Comparison of ENCODE assay signal across 24 cellular contexts in genomic region chr2:29397039-29397438, GRCh38.
"Had no signal": no experiment of that assay in that cellular context is flagged by ENCODE, and none has a peak within 500 bp of the region (broad histone marks: within the 10 kb centered on the region; RNA-seq: fewer than 3 reads in every experiment).

No MANE protein-coding gene starts in this region.

- H3K79me2 ChIP-seq: parathyroid adenoma had no signal

- FAIRE-seq: colon had no signal

- H3K36me3 Mint-ChIP-seq: activated naive CD8-positive, alpha-beta T cell; brain; mesothelial cell of epicardium; natural killer cell treated with Interleukin-12 subunit alpha and Interleukin-12 subunit beta and Interleukin-15 and Interleukin-18, amount 100 ng/mL, for 72 hours had no signal

- H3K4me1 ChIP-seq: foreskin keratinocyte, tibial nerve, uterus had no signal

- H3K27ac ChIP-seq: dorsolateral prefrontal cortex, epithelial cell of prostate, foreskin keratinocyte, neutrophil, parathyroid adenoma, tibial nerve, uterus, WERI-Rb-1 had no signal

- H3K27me3 Mint-ChIP-seq: brain had no signal

- H3K36me3 ChIP-seq: neutrophil, tibial nerve, uterus, WERI-Rb-1 had no signal

- H3K9ac ChIP-seq: parathyroid adenoma had no signal

- DNase-seq: activated CD4-positive, alpha-beta T cell treated with anti-CD3 and anti-CD28 coated beads, Interleukin-2, amount 50 U/mL, for 4 hours; activated gamma-delta T cell treated with Interleukin-2 at 50 U/mL for 16 hours; activated T-cell treated with anti-CD3 and anti-CD28 coated beads for 4 hours; amniotic stem cell; endodermal cell; foreskin keratinocyte; glutamatergic neuron; hippocampal formation; islet precursor cell; stimulated activated naive CD4-positive, alpha-beta T cell treated with Interleukin-2 at 50 U/mL for 16 hours; uterus; WERI-Rb-1 had no signal

- H3K4me1 Mint-ChIP-seq: mesothelial cell of epicardium had no signal

- H3K27ac Mint-ChIP-seq: activated naive CD8-positive, alpha-beta T cell; activated T-helper 1 cell treated with anti-CD3 and anti-CD28 coated beads, Interleukin-12 subunit alpha, Interleukin-12 subunit beta, Interleukin-2, Interleukin-4 antibody, amounts not matched to agents 30 ng/mL and 10 ng/mL and 1 ng/mL, durations not matched to agents 14 hours and 24 hours and 36 hours; endodermal cell; mesothelial cell of epicardium; natural killer cell treated with Interleukin-12 subunit alpha and Interleukin-12 subunit beta and Interleukin-15 and Interleukin-18, amount 100 ng/mL, for 72 hours; T-helper 1 cell treated with Interleukin-12 subunit alpha and Interleukin-12 subunit beta and Interleukin-4 antibody, amounts not matched to agents 30 μg/mL and 1 μg/mL, for 36 hours had no signal

- ATAC-seq: foreskin keratinocyte; natural killer cell treated with Interleukin-12 subunit alpha and Interleukin-12 subunit beta and Interleukin-15 and Interleukin-18, amount 100 ng/mL, for 72 hours had no signal

- H3K9me3 Mint-ChIP-seq: activated T-helper 1 cell treated with anti-CD3 and anti-CD28 coated beads, Interleukin-12 subunit alpha, Interleukin-12 subunit beta, Interleukin-2, Interleukin-4 antibody, amounts not matched to agents 30 ng/mL and 10 ng/mL and 1 ng/mL, durations not matched to agents 14 hours and 24 hours and 36 hours; endodermal cell; mesothelial cell of epicardium; natural killer cell treated with Interleukin-12 subunit alpha and Interleukin-12 subunit beta and Interleukin-15 and Interleukin-18, amount 100 ng/mL, for 72 hours; T-helper 1 cell treated with Interleukin-12 subunit alpha and Interleukin-12 subunit beta and Interleukin-4 antibody, amounts not matched to agents 30 μg/mL and 1 μg/mL, for 36 hours had no signal

- H3K27me3 ChIP-seq: neutrophil, tibial nerve, uterus had no signal

- H3K4me3 Mint-ChIP-seq: activated naive CD8-positive, alpha-beta T cell; activated T-helper 1 cell treated with anti-CD3 and anti-CD28 coated beads, Interleukin-12 subunit alpha, Interleukin-12 subunit beta, Interleukin-2, Interleukin-4 antibody, amounts not matched to agents 30 ng/mL and 10 ng/mL and 1 ng/mL, durations not matched to agents 14 hours and 24 hours and 36 hours; brain; endodermal cell; mesothelial cell of epicardium; natural killer cell treated with Interleukin-12 subunit alpha and Interleukin-12 subunit beta and Interleukin-15 and Interleukin-18, amount 100 ng/mL, for 72 hours; T-helper 1 cell treated with Interleukin-12 subunit alpha and Interleukin-12 subunit beta and Interleukin-4 antibody, amounts not matched to agents 30 μg/mL and 1 μg/mL, for 36 hours had no signal

- H3K9me3 ChIP-seq: neutrophil, tibial nerve, uterus had no signal

- H3K4me3 ChIP-seq: dorsolateral prefrontal cortex, tibial nerve, uterus had no signal
